ENCODE assay signal across 2 cellular contexts in genomic region chr1:94280541-94280940, GRCh38.
TF ChIP-seq lines count a peak whose summit lies in the region.

No MANE protein-coding gene starts in this region.

TF ChIP-seq in HCT116, 20 proteins besides CTCF, POLR2A, EP300 and RAD21 (continued from another document):
- no peak for TF ChIP-seq REST (IDR thresholded peaks at IDR 0.05; ENCODE audit: low read depth)
- no peak for TF ChIP-seq FOSL1 (IDR thresholded peaks at IDR 0.05; ENCODE audit: low read depth)
- no peak for TF ChIP-seq SIN3A (IDR thresholded peaks at IDR 0.05; ENCODE audit: low read depth)
- TF ChIP-seq ZBTB33 (IDR thresholded peaks at IDR 0.05; ENCODE audit: extremely low read depth, insufficient replicate concordance, low read length): no peak
- TF ChIP-seq ZFX (IDR thresholded peaks at IDR 0.05): no peak
- no peak for TF ChIP-seq CEBPB (IDR thresholded peaks at IDR 0.05; ENCODE audit: low read depth)
- no peak for TF ChIP-seq ELF1 (IDR thresholded peaks at IDR 0.05; ENCODE audit: borderline replicate concordance, low read depth)
- no peak for TF ChIP-seq SP1 (IDR thresholded peaks at IDR 0.05; ENCODE audit: low read depth)
- TF ChIP-seq YY1 (IDR thresholded peaks at IDR 0.05; ENCODE audit: extremely low read depth, insufficient replicate concordance, low read depth, low read length): no peak
- TF ChIP-seq EZH2phosphoT487 (IDR thresholded peaks at IDR 0.05; ENCODE audit: borderline replicate concordance): no peak
- no peak for TF ChIP-seq POLR2AphosphoS5 (IDR thresholded peaks at IDR 0.05; ENCODE audit: low read depth, low read length)
- no peak for TF ChIP-seq EZH2 (IDR thresholded peaks at IDR 0.05)
- no peak for TF ChIP-seq JUND (IDR thresholded peaks at IDR 0.05)
- no peak for TF ChIP-seq SRF (IDR thresholded peaks at IDR 0.05; ENCODE audit: low read depth)
- TF ChIP-seq MAX (IDR thresholded peaks at IDR 0.05): no peak

TF ChIP-seq in endothelial cell of umbilical vein, 7 proteins besides CTCF, POLR2A, EP300 and RAD21 (continued from another document):
- no peak for TF ChIP-seq MAX (IDR thresholded peaks at IDR 0.05; ENCODE audit: insufficient read depth, insufficient read length)
TF ChIP-seq in endothelial cell of umbilical vein: peak in this region for 0.
